ENCODE assay signal across 8 cellular contexts in genomic region chr18:8703781-8704301, GRCh38. TPM values are rescaled to one million over a fixed set of nuclear protein-coding genes. Genes with fewer than 3 reads are reported as not detected.
DNase-seq lines count a peak whose midpoint lies in the region; ATAC-seq, FAIRE-seq and TF ChIP-seq lines count a peak whose summit lies in the region.

No MANE protein-coding gene starts in this region.

- H3K36me3 Mint-ChIP-seq in activated CD4-positive, alpha-beta T cell treated with anti-CD3 and anti-CD28 coated beads, Interleukin-2, amount 10 ng/mL, durations not matched to agents 24 days and 14 days (ENCODE audit: low read depth): no peaks in the 10 kb centered on the region
- H3K36me3 Mint-ChIP-seq in activated T-helper 17 cell treated with anti-CD3 and anti-CD28 coated beads, Interleukin-2, amount 50 U/mL, for 72 hours (ENCODE audit: low read depth): peaks cover 5% of the 10 kb centered on the region

- H3K36me3 ChIP-seq in kidney (ENCODE audit: control insufficient read depth in 1 of 2, insufficient read depth in 2 of 2, low read length in 2 of 2) (no peaks in the 10 kb centered on the region), subcutaneous abdominal adipose tissue (ENCODE audit: control insufficient read depth in 5 of 5, insufficient read depth in 5 of 5, low read length in 5 of 5) (no peaks in the 10 kb centered on the region)

- H3K9me3 Mint-ChIP-seq in activated CD4-positive, alpha-beta T cell treated with anti-CD3 and anti-CD28 coated beads, Interleukin-2, amount 10 ng/mL, durations not matched to agents 24 days and 14 days: no peaks in the 10 kb centered on the region
- no peaks in the 10 kb centered on the region for H3K9me3 Mint-ChIP-seq in activated T-helper 17 cell treated with anti-CD3 and anti-CD28 coated beads, Interleukin-2, amount 50 U/mL, for 72 hours

- H3K4me3 ChIP-seq in kidney (ENCODE audit: low read length in 2 of 2): peak overlapping the region; percentile 41 to 72
- peak overlapping the region; percentile 73 to 84 (median 77) for H3K4me3 ChIP-seq in subcutaneous abdominal adipose tissue (ENCODE audit: low read depth in 1 of 5, low read length in 5 of 5)

- peaks cover 9% of the 10 kb centered on the region for H3K4me1 Mint-ChIP-seq in activated CD4-positive, alpha-beta T cell treated with anti-CD3 and anti-CD28 coated beads, Interleukin-2, amount 10 ng/mL, durations not matched to agents 24 days and 14 days
- peaks cover 13% of the 10 kb centered on the region for H3K4me1 Mint-ChIP-seq in activated T-helper 17 cell treated with anti-CD3 and anti-CD28 coated beads, Interleukin-2, amount 50 U/mL, for 72 hours

- TF ChIP-seq CTCF in kidney (IDR thresholded peaks at IDR 0.05; ENCODE audit: borderline replicate concordance, extremely low read depth, insufficient read depth): no peak

- no peak for DNase-seq in activated CD4-positive, alpha-beta T cell treated with anti-CD3 and anti-CD28 coated beads, Interleukin-2, amount 10 ng/mL, durations not matched to agents 24 days and 14 days
- DNase-seq in activated CD4-positive, alpha-beta T cell treated with anti-CD3 and anti-CD28 coated beads for 4 hours: no peak
- DNase-seq in kidney: no peak
- DNase-seq in SIG-M5 (lab: John Stamatoyannopoulos, UW): no peak
- DNase-seq in stimulated activated CD4-positive, alpha-beta T cell treated with anti-CD3 and anti-CD28 coated beads, Interleukin-12 subunit alpha, Interleukin-12 subunit beta, amount 100 ng/mL, for 4 hours: no peak

- H3K4me3 Mint-ChIP-seq in activated CD4-positive, alpha-beta T cell treated with anti-CD3 and anti-CD28 coated beads, Interleukin-2, amount 10 ng/mL, durations not matched to agents 24 days and 14 days: peak overlapping the region; percentile 95
- peak overlapping the region; percentile 89 for H3K4me3 Mint-ChIP-seq in activated T-helper 17 cell treated with anti-CD3 and anti-CD28 coated beads, Interleukin-2, amount 50 U/mL, for 72 hours

- ATAC-seq in activated T-helper 17 cell treated with anti-CD3 and anti-CD28 coated beads, Interleukin-2, amount 50 U/mL, for 72 hours (replicated peaks): no peak
- ATAC-seq in HG02870 (IDR thresholded peaks at IDR 0.05; ENCODE audit: unreplicated experiment): no peak

- H3K4me1 ChIP-seq in kidney (ENCODE audit: control insufficient read depth in 1 of 2, insufficient read depth in 1 of 2, low read depth in 1 of 2, low read length in 2 of 2) (peaks cover 11 to 15% of the 10 kb centered on the region in 2 donors), subcutaneous abdominal adipose tissue (ENCODE audit: control insufficient read depth in 5 of 5, insufficient read depth in 5 of 5, low read length in 5 of 5) (peaks cover 0 to 32% (median 25%) of the 10 kb centered on the region in 5 donors)

- intact Hi-C loops in activated CD4-positive, alpha-beta T cell treated with anti-CD3 and anti-CD28 coated beads, Interleukin-2, amount 10 ng/mL, durations not matched to agents 24 days and 14 days (cut with micrococcal nuclease): loop anchor here (2.0 to 10.0 kb wide), 3 partner anchors 95 to 1211 kb away; partner anchors contain the start of genes RAB12, RALBP1 and VAPA
- intact Hi-C loops in kidney (cut with DNase I): no loop called here

- H3K27ac ChIP-seq in kidney (ENCODE audit: low read depth in 2 of 2, low read length in 2 of 2) (peak overlapping the region; percentile 92 to 93), subcutaneous abdominal adipose tissue (ENCODE audit: low read depth, low read length) (no peak overlapping the region)

- H3K9me3 ChIP-seq in kidney (ENCODE audit: control insufficient read depth in 1 of 2, low read length in 2 of 2): no peaks in the 10 kb centered on the region
- no peaks in the 10 kb centered on the region for H3K9me3 ChIP-seq in subcutaneous abdominal adipose tissue (ENCODE audit: control insufficient read depth in 5 of 5, low read length in 5 of 5)

- peak overlapping the region in 1 of 2 donors; percentile 87 for H3K9ac ChIP-seq in kidney (ENCODE audit: low read length in 2 of 2)
- H3K9ac ChIP-seq in subcutaneous abdominal adipose tissue (ENCODE audit: low read length in 5 of 5): no peak overlapping the region

- H3K27me3 ChIP-seq in subcutaneous abdominal adipose tissue (ENCODE audit: control insufficient read depth in 5 of 5, insufficient read depth in 4 of 5, low read length in 5 of 5): peaks cover 4 to 18% (median 10%) of the 10 kb centered on the region in 5 donors

- peaks cover 67% of the 10 kb centered on the region for H3K27me3 Mint-ChIP-seq in activated CD4-positive, alpha-beta T cell treated with anti-CD3 and anti-CD28 coated beads, Interleukin-2, amount 10 ng/mL, durations not matched to agents 24 days and 14 days
- H3K27me3 Mint-ChIP-seq in activated T-helper 17 cell treated with anti-CD3 and anti-CD28 coated beads, Interleukin-2, amount 50 U/mL, for 72 hours: peaks cover 42% of the 10 kb centered on the region

- FAIRE-seq in kidney (lab: Jason Lieb, UNC): no peak

- H3K27ac Mint-ChIP-seq in activated CD4-positive, alpha-beta T cell treated with anti-CD3 and anti-CD28 coated beads, Interleukin-2, amount 10 ng/mL, durations not matched to agents 24 days and 14 days: no peak overlapping the region
- no peak overlapping the region for H3K27ac Mint-ChIP-seq in activated T-helper 17 cell treated with anti-CD3 and anti-CD28 coated beads, Interleukin-2, amount 50 U/mL, for 72 hours

RNA-seq across cellular contexts. Expression of gene MTCL1, which starts 1.5 kb away (rescaled TPM):
- total RNA-seq in activated CD4-positive, alpha-beta T cell treated with anti-CD3 and anti-CD28 coated beads, Interleukin-2, amount 10 ng/mL, durations not matched to agents 24 days and 14 days: 0.09 and 0.40 TPM in 2 replicates
- under 1 TPM; 0.64 to 0.95 TPM for total RNA-seq in activated T-helper 17 cell treated with anti-CD3 and anti-CD28 coated beads, Interleukin-2, amount 50 U/mL, for 72 hours
- total RNA-seq in kidney: 15.3 TPM
- polyA plus RNA-seq in kidney (ENCODE audit: insufficient read depth, low read depth, low replicate concordance): 2.5 TPM
